8 cellular contexts compared by ENCODE assay signal in genomic region chr18:812123-812672, GRCh38. TPM values are rescaled to one million over a fixed set of nuclear protein-coding genes. Genes with fewer than 3 reads are reported as not detected.
DNase-seq lines count a peak whose midpoint lies in the region; ATAC-seq and TF ChIP-seq lines count a peak whose summit lies in the region.

Gene YES1, minus strand, starts transcription at chr18:812242. Its CDS starts 55,415 bp downstream, at chr18:756827.

- H3K36me3 ChIP-seq in duodenal mucosa (ENCODE audit: control insufficient read depth in 1 of 2, insufficient read depth in 2 of 2, low read length in 2 of 2), result no peaks in the 10 kb centered on the region

- ATAC-seq in HG02884 (IDR thresholded peaks at IDR 0.05; ENCODE audit: unreplicated experiment), result peak; percentile 46

- peak within 1 kb of the TSS; percentile 77 to 81 for H3K9ac ChIP-seq in duodenal mucosa (ENCODE audit: low read depth in 1 of 2, low read length in 2 of 2)

- H3K9me3 ChIP-seq in duodenal mucosa (ENCODE audit: control insufficient read depth in 1 of 2, low read length in 2 of 2), result no peaks in the 10 kb centered on the region

- H3K4me1 ChIP-seq in duodenal mucosa (ENCODE audit: control insufficient read depth in 1 of 2, insufficient read depth in 2 of 2, low read length in 2 of 2), result peaks cover 10 to 25% of the 10 kb centered on the region in 2 donors

- H3K4me3 ChIP-seq in duodenal mucosa (ENCODE audit: low read depth in 1 of 2, low read length in 2 of 2), result peak within 1 kb of the TSS; percentile 61 to 88

- in situ Hi-C loops in GM13976 (cut with MboI; ENCODE audit: low sequenced_read_pairs, unreplicated experiment), result loop anchor here (25.0 kb wide), 1 partner anchor 1850 kb away; the partner anchor contains the start of gene SMCHD1

- no peaks in the 10 kb centered on the region for H3K27me3 ChIP-seq in duodenal mucosa (ENCODE audit: control insufficient read depth in 1 of 2, insufficient read depth in 2 of 2, low read length in 2 of 2)

- DNase-seq in GM13976 (ENCODE audit: low spot score) (peak; percentile 92), NCI-H2227 (lab: John Stamatoyannopoulos, UW; ENCODE audit: unreplicated experiment) (peak; percentile 85), lung microvascular endothelial cell (ENCODE audit: low read depth in 2 of 2) (peak; percentile 82 to 87)
- peak; percentile 68 to 76 for DNase-seq in activated CD4-positive, alpha-beta T cell treated with anti-CD3 and anti-CD28 coated beads, Interleukin-2, amount 50 U/mL, for 48 hours
- DNase-seq in stimulated activated CD4-positive, alpha-beta T cell treated with anti-CD3 and anti-CD28 coated beads, TNF-alpha, amount 100 ng/mL, for 48 hours (ENCODE audit: low read depth in 3 of 3), result peak; percentile 46 to 66 (median 58)

- H3K27ac ChIP-seq in 22Rv1 (peak within 1 kb of the TSS; percentile 87), duodenal mucosa (ENCODE audit: low read depth, low read length) (peak within 1 kb of the TSS; percentile 90)

- TF ChIP-seq CTCF in 22Rv1 (IDR thresholded peaks at IDR 0.05) (no peak), GM13976 (IDR thresholded peaks at IDR 0.05; ENCODE audit: borderline replicate concordance, control extremely low read depth, extremely low read depth, insufficient read depth, missing control alignments) (no peak)

RNA-seq across cellular contexts. Expression of gene YES1, which starts in this region (rescaled TPM):
- 138 and 140 TPM in 2 replicates for total RNA-seq in lung microvascular endothelial cell

Comparison
In these comparisons a context has a peak if more than half of its experiments do, and no peak if none do; other contexts are left out.
1. Peak in every context shown above with its lines: DNase-seq, ATAC-seq, H3K4me3 ChIP-seq and H3K27ac ChIP-seq.